8 cellular contexts compared by ENCODE assay signal in the genomic region with DNA sequence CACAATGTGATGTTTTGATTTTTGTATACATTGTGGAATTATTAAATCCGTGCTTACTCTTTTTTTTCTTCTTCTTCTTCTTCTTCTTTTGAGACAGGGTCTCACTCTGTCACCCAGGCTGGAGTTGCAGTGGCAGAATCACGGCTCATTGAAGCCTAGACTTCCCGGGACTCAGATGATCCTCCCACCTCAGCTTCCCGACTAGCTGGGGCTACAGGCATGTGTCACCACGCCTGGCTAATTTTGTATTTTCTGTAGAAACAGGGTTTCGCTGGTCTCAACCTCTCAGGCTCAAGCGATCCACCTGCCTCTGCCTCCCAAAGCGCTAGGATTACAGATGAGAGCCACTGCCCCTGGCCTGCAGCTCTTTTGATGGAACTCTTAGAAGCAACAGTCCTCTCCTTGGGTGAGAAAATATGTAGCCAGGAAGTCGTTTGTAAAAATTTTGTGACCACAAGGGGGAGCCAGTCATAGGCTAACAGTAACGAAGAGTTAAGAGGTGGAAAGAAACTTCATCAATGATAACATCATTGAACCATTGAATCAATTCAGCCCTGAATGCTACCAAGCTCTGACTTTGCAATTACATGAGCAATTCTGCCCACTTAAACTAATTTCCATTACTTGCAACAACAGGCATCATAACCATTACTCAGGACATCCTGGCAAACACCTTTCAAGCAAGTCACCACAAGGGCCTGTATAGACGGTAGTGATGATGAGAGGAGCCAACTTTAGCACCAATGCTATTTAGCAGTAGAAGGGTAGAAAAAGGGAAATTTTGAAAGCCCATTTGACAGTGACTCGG. TPM values are rescaled to one million over a fixed set of nuclear protein-coding genes. Genes with fewer than 3 reads are reported as not detected.
DNase-seq lines count a peak whose midpoint lies in the region; ATAC-seq and TF ChIP-seq lines count a peak whose summit lies in the region.

No MANE protein-coding gene starts in this region.

- no peaks in the 10 kb centered on the region for H3K36me3 ChIP-seq in prostate gland

- H3K4me1 ChIP-seq in prostate gland (replicated peaks) = no peaks in the 10 kb centered on the region

- H3K9me3 ChIP-seq in prostate gland = no peaks in the 10 kb centered on the region

- intact Hi-C loops in prostate gland (cut with DNase I) = loop anchor here (2.0 kb wide), 1 partner anchor 94 kb away; no protein-coding TSS in a partner anchor

- TF ChIP-seq POLR2A in prostate gland (IDR thresholded peaks at IDR 0.05) = no peak

- WGBS in prostate gland = 53% methylated on average over 12 of the region's 12 CpGs

- no peak overlapping the region for H3K27ac ChIP-seq in prostate gland

- no peak overlapping the region for H3K4me3 ChIP-seq in prostate gland

- no peaks in the 10 kb centered on the region for H3K27me3 ChIP-seq in prostate gland (replicated peaks; ENCODE audit: insufficient read depth)

- peak; percentile 53 to 79 (median 70) for TF ChIP-seq CTCF in prostate gland (IDR thresholded peaks at IDR 0.05)

- ATAC-seq in GM18498 (IDR thresholded peaks at IDR 0.05; ENCODE audit: unreplicated experiment) = peak; percentile 61

- DNase-seq in AG08395 (ENCODE audit: low spot score) (peak; percentile 65), HS-27A (ENCODE audit: low read depth) (peak; percentile 50), SHP77 treated with DMSO at 0.1 percent for 48 hours (lab: John Stamatoyannopoulos, UW) (peak; percentile 19), glomerular visceral epithelial cell (ENCODE audit: extremely low spot score) (peak; percentile 74), prostate gland (ENCODE audit: low spot score) (peak; percentile 77), T1000 (lab: John Stamatoyannopoulos, UW) (no peak)
- DNase-seq in activated naive CD4-positive, alpha-beta T cell (lab: John Stamatoyannopoulos, UW) = peak in 3 of 4 experiments; percentile 5 to 30 (median 6)

RNA-seq across cellular contexts. Expression of gene CMTM7, which starts 16.7 kb away (rescaled TPM):
- total RNA-seq in prostate gland = 10 to 100 TPM; 15.6 to 33.1 TPM
